Comparison of ENCODE assay signal across 1 cellular context in genomic region chr18:79682896-79683625, GRCh38.
A peak's percentile ranks its signal among the peaks of the same experiment; 100 is the strongest.
TF ChIP-seq lines count a peak whose summit lies in the region.

No MANE protein-coding gene starts in this region.

TF ChIP-seq in GM12878, 131 proteins besides CTCF, POLR2A, EP300 and RAD21 (continued from another document):
- 0 out of 2 replicates have a peak, but pooled peaks have one; percentile 46 for TF ChIP-seq CREB1 (IDR thresholded peaks at IDR 0.05; ENCODE audit: low read depth)
- no peak for TF ChIP-seq YBX1 (IDR thresholded peaks at IDR 0.05)
- TF ChIP-seq MEF2B (IDR thresholded peaks at IDR 0.05; ENCODE audit: partially characterized antibody, poor library complexity, severe bottlenecking) = no peak
- TF ChIP-seq RAD51 (IDR thresholded peaks at IDR 0.05) = no peak
- no peak for TF ChIP-seq HDGF (IDR thresholded peaks at IDR 0.05)
- TF ChIP-seq FOXK2 (IDR thresholded peaks at IDR 0.05) = no peak
- TF ChIP-seq, protein P1, sequence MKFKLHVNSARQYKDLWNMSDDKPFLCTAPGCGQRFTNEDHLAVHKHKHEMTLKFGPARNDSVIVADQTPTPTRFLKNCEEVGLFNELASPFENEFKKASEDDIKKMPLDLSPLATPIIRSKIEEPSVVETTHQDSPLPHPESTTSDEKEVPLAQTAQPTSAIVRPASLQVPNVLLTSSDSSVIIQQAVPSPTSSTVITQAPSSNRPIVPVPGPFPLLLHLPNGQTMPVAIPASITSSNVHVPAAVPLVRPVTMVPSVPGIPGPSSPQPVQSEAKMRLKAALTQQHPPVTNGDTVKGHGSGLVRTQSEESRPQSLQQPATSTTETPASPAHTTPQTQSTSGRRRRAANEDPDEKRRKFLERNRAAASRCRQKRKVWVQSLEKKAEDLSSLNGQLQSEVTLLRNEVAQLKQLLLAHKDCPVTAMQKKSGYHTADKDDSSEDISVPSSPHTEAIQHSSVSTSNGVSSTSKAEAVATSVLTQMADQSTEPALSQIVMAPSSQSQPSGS (IDR thresholded peaks at IDR 0.05; ENCODE audit: low read length) = 0 out of 2 replicates have a peak, but pooled peaks have one; percentile 19
- no peak for TF ChIP-seq PBX3 (IDR thresholded peaks at IDR 0.05; ENCODE audit: insufficient replicate concordance, low read depth, low read length)
- no peak for TF ChIP-seq CHD4 (IDR thresholded peaks at IDR 0.05)
- no peak for TF ChIP-seq BRCA1 (IDR thresholded peaks at IDR 0.05; ENCODE audit: low read depth, low read length)
- peak; percentile 24; the same call in 1 of the 2 replicates for TF ChIP-seq MTA2 (IDR thresholded peaks at IDR 0.05; ENCODE audit: low read depth)
- TF ChIP-seq ELK1 (IDR thresholded peaks at IDR 0.05; ENCODE audit: low read depth, low read length) = no peak
- no peak for TF ChIP-seq EZH2 (IDR thresholded peaks at IDR 0.05; ENCODE audit: borderline replicate concordance, control insufficient read depth, low read depth, low read length)
- TF ChIP-seq WRNIP1 (IDR thresholded peaks at IDR 0.05; ENCODE audit: borderline replicate concordance, low read depth, low read length) = no peak
- peak; percentile 38; the same call in 1 of the 2 replicates for TF ChIP-seq SPI1 (IDR thresholded peaks at IDR 0.05; ENCODE audit: borderline replicate concordance, insufficient read depth, low read depth, low read length)
- peak; percentile 59; the same call in 1 of the 2 replicates for TF ChIP-seq ATF7 (IDR thresholded peaks at IDR 0.05; ENCODE audit: low read depth)
- no peak for TF ChIP-seq GABPA (IDR thresholded peaks at IDR 0.05; ENCODE audit: low read depth)
- TF ChIP-seq POU2F2 (IDR thresholded peaks at IDR 0.05; ENCODE audit: borderline replicate concordance, low read depth, low read length) = no peak
- TF ChIP-seq RUNX3 (IDR thresholded peaks at IDR 0.05; ENCODE audit: low read length) = peak; percentile 81
- TF ChIP-seq, protein P2, sequence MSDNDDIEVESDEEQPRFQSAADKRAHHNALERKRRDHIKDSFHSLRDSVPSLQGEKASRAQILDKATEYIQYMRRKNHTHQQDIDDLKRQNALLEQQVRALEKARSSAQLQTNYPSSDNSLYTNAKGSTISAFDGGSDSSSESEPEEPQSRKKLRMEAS (IDR thresholded peaks at IDR 0.05; ENCODE audit: low read depth, low read length) = no peak
- TF ChIP-seq NBN (IDR thresholded peaks at IDR 0.05) = no peak
- TF ChIP-seq NRF1 (conservative IDR thresholded peaks at IDR 0.05; ENCODE audit: low read depth, low read length) = no peak
- peak; percentile 50; the same call in 1 of the 2 replicates for TF ChIP-seq CREM (IDR thresholded peaks at IDR 0.05; ENCODE audit: low read depth)
- TF ChIP-seq TCF12 (IDR thresholded peaks at IDR 0.05; ENCODE audit: low read depth, low read length) = no peak
- TF ChIP-seq E4F1 (IDR thresholded peaks at IDR 0.05; ENCODE audit: borderline replicate concordance, partially characterized antibody) = no peak
- TF ChIP-seq BMI1 (IDR thresholded peaks at IDR 0.05; ENCODE audit: borderline replicate concordance) = no peak
- peak; percentile 46; the same call in 1 of the 2 replicates for TF ChIP-seq IKZF1 (conservative IDR thresholded peaks at IDR 0.05)
- TF ChIP-seq BACH1 (IDR thresholded peaks at IDR 0.05; ENCODE audit: borderline replicate concordance) = no peak
- peak; percentile 45 to 56; a peak in 2 of 4 replicates for TF ChIP-seq IKZF2 (IDR thresholded peaks at IDR 0.05)
- peak; percentile 77; the same call in 1 of the 2 replicates for TF ChIP-seq EED (IDR thresholded peaks at IDR 0.05; ENCODE audit: low read depth)
- no peak for TF ChIP-seq SMAD1 (IDR thresholded peaks at IDR 0.05; ENCODE audit: low read depth, partially characterized antibody)
- no peak for TF ChIP-seq TCF3 (IDR thresholded peaks at IDR 0.05; ENCODE audit: borderline replicate concordance, insufficient read depth, low read depth, low read length)
TF ChIP-seq in GM12878: peak in this region for 11.
